ENCODE assay signal across 1 cellular context in genomic region chr16:27539120-27539519, GRCh38.
TF ChIP-seq lines count a peak whose summit lies in the region.

No MANE protein-coding gene starts in this region.

TF ChIP-seq in WTC11, 78 proteins besides CTCF, POLR2A, EP300 and RAD21:
- TF ChIP-seq E2F5 (CRISPR knock-in tag; IDR thresholded peaks at IDR 0.05), result no peak
- no peak for TF ChIP-seq ZNF512 (CRISPR knock-in tag; IDR thresholded peaks at IDR 0.05; ENCODE audit: borderline replicate concordance)
- TF ChIP-seq CBFB (CRISPR knock-in tag; IDR thresholded peaks at IDR 0.05; ENCODE audit: low read depth), result no peak
